ENCODE assay signal across 6 cellular contexts in the genomic region with DNA sequence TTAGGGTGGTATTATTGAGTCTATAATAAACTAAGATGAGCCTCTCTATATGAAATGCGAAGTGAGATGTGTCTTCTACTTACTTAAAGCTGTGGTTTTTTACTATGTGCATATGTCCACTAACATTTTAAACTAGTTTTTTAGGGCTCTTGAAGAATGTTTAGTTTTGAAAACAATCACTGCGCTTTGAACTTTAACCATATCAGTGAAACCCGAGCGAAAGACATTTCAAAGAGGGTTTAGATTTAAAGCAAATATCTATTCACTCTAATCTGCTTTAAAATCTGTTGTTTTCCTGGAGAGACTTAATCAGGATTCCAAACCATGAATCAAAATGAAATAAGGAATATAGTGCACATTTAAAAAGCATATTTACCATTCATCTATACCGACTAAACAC.
"Had no signal": no experiment of that assay in that cellular context is flagged by ENCODE, and none has a peak within 500 bp of the region (broad histone marks: within the 10 kb centered on the region; RNA-seq: fewer than 3 reads in every experiment).

No MANE protein-coding gene starts in this region.

- H3K27ac ChIP-seq: HL-60 had no signal

- H3K4me1 Mint-ChIP-seq: IgD-negative memory B cell had no signal

- H3K9me3 Mint-ChIP-seq: IgD-negative memory B cell had no signal

- DNase-seq: IMR-90, KBM-7 had no signal

- FAIRE-seq: HTR-8/SVneo, K562 had no signal

- H3K4me3 Mint-ChIP-seq: IgD-negative memory B cell had no signal

- H3K36me3 Mint-ChIP-seq: IgD-negative memory B cell had no signal

- H3K4me3 ChIP-seq: K562 had no signal

- H3K27ac Mint-ChIP-seq: IgD-negative memory B cell had no signal

- ATAC-seq: K562 had no signal
